ENCODE assay signal across 29 cellular contexts in genomic region chr12:5461966-5462365, GRCh38. TPM values are rescaled to one million over a fixed set of nuclear protein-coding genes. Genes with fewer than 3 reads are reported as not detected.
"Had no signal": no experiment of that assay in that cellular context is flagged by ENCODE, and none has a peak within 500 bp of the region (broad histone marks: within the 10 kb centered on the region; RNA-seq: fewer than 3 reads in every experiment).

No MANE protein-coding gene starts in this region.

- H3K4me1 Mint-ChIP-seq: immature natural killer cell had no signal

- H3K27ac ChIP-seq: left ventricle myocardium inferior, pancreas, prostate gland, spleen, tibial nerve, uterus had no signal

- FAIRE-seq: islet of Langerhans, pancreas, small intestine had no signal

- H3K27me3 ChIP-seq: spleen, tibial nerve, uterus had no signal

- H3K27me3 Mint-ChIP-seq: stimulated activated naive CD8-positive, alpha-beta T cell treated with anti-CD3 and anti-CD28 coated beads, Interleukin-15, amount 100 ng/mL, for 72 hours had no signal

- H3K9me3 ChIP-seq: left ventricle myocardium inferior, mucosa of descending colon, pancreas, prostate gland, spleen, tibial nerve, uterus had no signal

- H3K9me3 Mint-ChIP-seq: immature natural killer cell; naive thymus-derived CD4-positive, alpha-beta T cell; nephron; stimulated activated memory B cell treated with anti-CD40 and anti-IgM and Interleukin-4, amounts not matched to agents 10 μg/mL and 1 μg/mL and 100 μg/mL, for 72 hours; stimulated activated naive CD8-positive, alpha-beta T cell treated with anti-CD3 and anti-CD28 coated beads, Interleukin-15, amount 100 ng/mL, for 72 hours; type B pancreatic cell had no signal

- H3K4me1 ChIP-seq: pancreas, prostate gland, tibial nerve, uterus had no signal

- DNase-seq: hippocampal formation; immature natural killer cell; left ventricle myocardium inferior; midbrain; mucosa of descending colon; naive thymus-derived CD4-positive, alpha-beta T cell; nucleus accumbens; pancreas; posterior cingulate gyrus; retina; right cardiac atrium; small intestine; spleen; stimulated activated CD4-positive, alpha-beta T cell treated with anti-CD3 and anti-CD28 coated beads, Interleukin-4, amount 100 ng/mL, for 24 hours; stimulated activated CD8-positive, alpha-beta memory T cell treated with anti-CD3 and anti-CD28 coated beads, Interleukin-4, amount 100 ng/mL, for 48 hours; stimulated activated naive CD4-positive, alpha-beta T cell treated with Interleukin-2 at 50 U/mL for 16 hours; stimulated activated naive CD8-positive, alpha-beta T cell treated with anti-CD3 and anti-CD28 coated beads, Interleukin-15, amount 100 ng/mL, for 72 hours; substantia nigra; uterus had no signal

- H3K4me3 Mint-ChIP-seq: immature natural killer cell; naive thymus-derived CD4-positive, alpha-beta T cell; nephron; neural crest cell; stimulated activated memory B cell treated with anti-CD40 and anti-IgM and Interleukin-4, amounts not matched to agents 10 μg/mL and 1 μg/mL and 100 μg/mL, for 72 hours; stimulated activated naive CD8-positive, alpha-beta T cell treated with anti-CD3 and anti-CD28 coated beads, Interleukin-15, amount 100 ng/mL, for 72 hours; type B pancreatic cell had no signal

- H3K27ac Mint-ChIP-seq: immature natural killer cell; naive thymus-derived CD4-positive, alpha-beta T cell; stimulated activated memory B cell treated with anti-CD40 and anti-IgM and Interleukin-4, amounts not matched to agents 10 μg/mL and 1 μg/mL and 100 μg/mL, for 72 hours; type B pancreatic cell had no signal

- H3K36me3 ChIP-seq: left ventricle myocardium inferior, pancreas, prostate gland, spleen, tibial nerve, uterus had no signal

- H3K36me3 Mint-ChIP-seq: immature natural killer cell; naive thymus-derived CD4-positive, alpha-beta T cell; stimulated activated memory B cell treated with anti-CD40 and anti-IgM and Interleukin-4, amounts not matched to agents 10 μg/mL and 1 μg/mL and 100 μg/mL, for 72 hours had no signal

- ATAC-seq: mucosa of descending colon; naive thymus-derived CD4-positive, alpha-beta T cell; pancreas; right cardiac atrium; sciatic nerve; stimulated activated memory B cell treated with anti-CD40 and anti-IgM and Interleukin-4, amounts not matched to agents 10 μg/mL and 1 μg/mL and 100 μg/mL, for 72 hours; stimulated activated naive CD8-positive, alpha-beta T cell treated with anti-CD3 and anti-CD28 coated beads, Interleukin-15, amount 100 ng/mL, for 72 hours had no signal

- H3K4me3 ChIP-seq: left ventricle myocardium inferior, lung, mucosa of descending colon, pancreas, prostate gland, spleen, tibial nerve, uterus had no signal

RNA-seq across cellular contexts. Expression of gene NTF3, which starts 30.1 kb away (rescaled TPM):
- total RNA-seq: kidney epithelial cell; naive thymus-derived CD4-positive, alpha-beta T cell; pancreas had no signal
- polyA plus RNA-seq: immature natural killer cell; naive thymus-derived CD4-positive, alpha-beta T cell had no signal
